8 cellular contexts compared by ENCODE assay signal in genomic region chr5:159158553-159159091, GRCh38. TPM values are rescaled to one million over a fixed set of nuclear protein-coding genes. Genes with fewer than 3 reads are reported as not detected.
DNase-seq lines count a peak whose midpoint lies in the region; ATAC-seq and TF ChIP-seq lines count a peak whose summit lies in the region.
"Not testable (repeated sequence)": the region's sequence is repeated elsewhere in the genome, so short reads cannot be mapped to it uniquely, and the experiment has no call there.

No MANE protein-coding gene starts in this region.

- H3K4me1 Mint-ChIP-seq in activated CD4-positive, alpha-beta memory T cell treated with anti-CD3 and anti-CD28 coated beads, Interleukin-2, amount 10 ng/mL, durations not matched to agents 7 days and 5 days, result peaks cover 38% of the 10 kb centered on the region
- H3K4me1 Mint-ChIP-seq in endothelial cell (ENCODE audit: unreplicated experiment), result peaks cover 14% of the 10 kb centered on the region
- H3K4me1 Mint-ChIP-seq in naive thymus-derived CD4-positive, alpha-beta T cell, result peaks cover 0 to 42% (median 27%) of the 10 kb centered on the region in 7 donors
- peaks cover 67% of the 10 kb centered on the region for H3K4me1 Mint-ChIP-seq in stimulated activated naive CD8-positive, alpha-beta T cell treated with anti-CD3 and anti-CD28 coated beads, Interleukin-15, Interleukin-2, amounts not matched to agents 100 ng/mL and 50 ng/mL, for 24 hours (ENCODE audit: low read depth)

- H4K5ac ChIP-seq in IMR-90 (ENCODE audit: low read depth, low read length), result not testable (repeated sequence)

- H3K18ac ChIP-seq in IMR-90 (ENCODE audit: low read depth, low read length), result not testable (repeated sequence)

- in situ Hi-C loops in IMR-90 (cut with MboI; ENCODE audit: low sequenced_read_pairs), result loop anchor here (5.0 to 25.0 kb wide), 5 partner anchors 49 to 804 kb away; partner anchors contain the start of genes RNF145 and UBLCP1

- H3K4me1 ChIP-seq in BE2C; right cardiac atrium (ENCODE audit: control insufficient read depth, insufficient read depth, low read length); naive thymus-derived CD4-positive, alpha-beta T cell (ENCODE audit: control insufficient read depth in 2 of 2, insufficient read depth in 2 of 2, low read length in 2 of 2): not testable (repeated sequence)
- peaks cover 12% of the 10 kb centered on the region for H3K4me1 ChIP-seq in IMR-90 (ENCODE audit: control insufficient read depth, insufficient read depth, low read length)

- H3K27me3 Mint-ChIP-seq in activated CD4-positive, alpha-beta memory T cell treated with anti-CD3 and anti-CD28 coated beads, Interleukin-2, amount 10 ng/mL, durations not matched to agents 7 days and 5 days; endothelial cell (ENCODE audit: unreplicated experiment); naive thymus-derived CD4-positive, alpha-beta T cell; stimulated activated naive CD8-positive, alpha-beta T cell treated with anti-CD3 and anti-CD28 coated beads, Interleukin-15, Interleukin-2, amounts not matched to agents 100 ng/mL and 50 ng/mL, for 24 hours: not testable (repeated sequence)

- H3K27ac ChIP-seq in IMR-90 (ENCODE audit: insufficient read depth, low read length), result peak overlapping the region; percentile 2; the same call in 1 of the 2 replicates
- H3K27ac ChIP-seq in right cardiac atrium (ENCODE audit: low read length); naive thymus-derived CD4-positive, alpha-beta T cell (ENCODE audit: low read depth, low read length): not testable (repeated sequence)

- H2AFZ ChIP-seq in IMR-90 (replicated peaks; ENCODE audit: low read length, poor library complexity), result not testable (repeated sequence)

- not testable (repeated sequence) for H3K4me3 ChIP-seq in BE2C (ENCODE audit: low read depth, low read length); IMR-90 (ENCODE audit: insufficient read depth, low read depth, low read length); right cardiac atrium (ENCODE audit: low read length); naive thymus-derived CD4-positive, alpha-beta T cell (ENCODE audit: low read length)

- H4K91ac ChIP-seq in IMR-90 (ENCODE audit: insufficient read depth, low read depth, low read length), result not testable (repeated sequence)

- not testable (repeated sequence) for H3K27me3 ChIP-seq in BE2C; IMR-90 (ENCODE audit: control insufficient read depth, insufficient read depth, low read length); right cardiac atrium (ENCODE audit: control insufficient read depth, insufficient read depth); naive thymus-derived CD4-positive, alpha-beta T cell (ENCODE audit: control insufficient read depth in 2 of 2, insufficient read depth in 2 of 2, low read length in 2 of 2)

- ATAC-seq in IMR-90 (ENCODE audit: low read depth) (peak; percentile 35), right cardiac atrium (peak; percentile 54 to 71)
- not testable (repeated sequence) for ATAC-seq in activated naive CD4-positive, alpha-beta T cell treated with anti-CD3 and anti-CD28 coated beads, Interleukin-2, amount 50 U/mL, for 72 hours; naive thymus-derived CD4-positive, alpha-beta T cell

- not testable (repeated sequence) for H3K4me3 Mint-ChIP-seq in activated CD4-positive, alpha-beta memory T cell treated with anti-CD3 and anti-CD28 coated beads, Interleukin-2, amount 10 ng/mL, durations not matched to agents 7 days and 5 days; endothelial cell (ENCODE audit: unreplicated experiment); naive thymus-derived CD4-positive, alpha-beta T cell; stimulated activated naive CD8-positive, alpha-beta T cell treated with anti-CD3 and anti-CD28 coated beads, Interleukin-15, Interleukin-2, amounts not matched to agents 100 ng/mL and 50 ng/mL, for 24 hours

- peaks cover 68% of the 10 kb centered on the region for H3K36me3 Mint-ChIP-seq in activated CD4-positive, alpha-beta memory T cell treated with anti-CD3 and anti-CD28 coated beads, Interleukin-2, amount 10 ng/mL, durations not matched to agents 7 days and 5 days (ENCODE audit: low read depth)
- peaks cover 6 to 31% of the 10 kb centered on the region in 2 donors for H3K36me3 Mint-ChIP-seq in activated naive CD4-positive, alpha-beta T cell treated with anti-CD3 and anti-CD28 coated beads, Interleukin-2, amount 50 U/mL, for 72 hours
- not testable (repeated sequence) for H3K36me3 Mint-ChIP-seq in endothelial cell (ENCODE audit: low read depth, unreplicated experiment)
- H3K36me3 Mint-ChIP-seq in naive thymus-derived CD4-positive, alpha-beta T cell, result peaks cover 7 to 22% (median 12%) of the 10 kb centered on the region in 5 donors
- H3K36me3 Mint-ChIP-seq in stimulated activated naive CD8-positive, alpha-beta T cell treated with anti-CD3 and anti-CD28 coated beads, Interleukin-15, Interleukin-2, amounts not matched to agents 100 ng/mL and 50 ng/mL, for 24 hours (ENCODE audit: low read depth), result peaks cover 65% of the 10 kb centered on the region

- H4K8ac ChIP-seq in IMR-90 (ENCODE audit: low read depth in 2 of 2, low read length in 2 of 2), result peak overlapping the region in 1 of 2 experiments; percentile 20; a peak in 1 of 4 replicates

- not testable (repeated sequence) for H3K9me3 Mint-ChIP-seq in activated CD4-positive, alpha-beta memory T cell treated with anti-CD3 and anti-CD28 coated beads, Interleukin-2, amount 10 ng/mL, durations not matched to agents 7 days and 5 days; activated naive CD4-positive, alpha-beta T cell treated with anti-CD3 and anti-CD28 coated beads, Interleukin-2, amount 50 U/mL, for 72 hours; endothelial cell (ENCODE audit: unreplicated experiment); naive thymus-derived CD4-positive, alpha-beta T cell; stimulated activated naive CD8-positive, alpha-beta T cell treated with anti-CD3 and anti-CD28 coated beads, Interleukin-15, Interleukin-2, amounts not matched to agents 100 ng/mL and 50 ng/mL, for 24 hours

- H3K23ac ChIP-seq in IMR-90 (ENCODE audit: low read depth, low read length), result not testable (repeated sequence)

- not testable (repeated sequence) for TF ChIP-seq RAD21 in IMR-90 (IDR thresholded peaks at IDR 0.05; ENCODE audit: low read length)

- not testable (repeated sequence) for H3K14ac ChIP-seq in IMR-90 (replicated peaks; ENCODE audit: low read depth, low read length)

- H2BK15ac ChIP-seq in IMR-90 (ENCODE audit: low read depth, low read length), result not testable (repeated sequence)

- not testable (repeated sequence) for H3K9ac ChIP-seq in IMR-90 (ENCODE audit: low read depth, low read length)

- H2BK120ac ChIP-seq in IMR-90 (ENCODE audit: low read depth, low read length), result not testable (repeated sequence)

- peak overlapping the region; percentile 3 for H3K27ac Mint-ChIP-seq in activated CD4-positive, alpha-beta memory T cell treated with anti-CD3 and anti-CD28 coated beads, Interleukin-2, amount 10 ng/mL, durations not matched to agents 7 days and 5 days
- peak overlapping the region; percentile 42 to 72 for H3K27ac Mint-ChIP-seq in activated naive CD4-positive, alpha-beta T cell treated with anti-CD3 and anti-CD28 coated beads, Interleukin-2, amount 50 U/mL, for 72 hours
- H3K27ac Mint-ChIP-seq in endothelial cell (ENCODE audit: unreplicated experiment), result peak overlapping the region; percentile 74
- peak overlapping the region in 5 of 9 donors; percentile 7 to 76 (median 39) for H3K27ac Mint-ChIP-seq in naive thymus-derived CD4-positive, alpha-beta T cell
- H3K27ac Mint-ChIP-seq in stimulated activated naive CD8-positive, alpha-beta T cell treated with anti-CD3 and anti-CD28 coated beads, Interleukin-15, Interleukin-2, amounts not matched to agents 100 ng/mL and 50 ng/mL, for 24 hours, result peak overlapping the region; percentile 28

- not testable (repeated sequence) for H4K20me1 ChIP-seq in IMR-90 (ENCODE audit: insufficient read depth, low read length)

- H3K4me2 ChIP-seq in IMR-90 (ENCODE audit: low read depth, low read length), result not testable (repeated sequence)

- H3K36me3 ChIP-seq in BE2C (peaks cover 76% of the 10 kb centered on the region), IMR-90 (ENCODE audit: control insufficient read depth, insufficient read depth, low read length) (peaks cover 33% of the 10 kb centered on the region)
- H3K36me3 ChIP-seq in naive thymus-derived CD4-positive, alpha-beta T cell (ENCODE audit: control insufficient read depth in 2 of 3, insufficient read depth in 3 of 3, low read length in 3 of 3), result peaks cover 7 to 43% (median 18%) of the 10 kb centered on the region in 3 experiments

- not testable (repeated sequence) for TF ChIP-seq POLR2A in IMR-90 (IDR thresholded peaks at IDR 0.05; ENCODE audit: low read depth, low read length)

- H3K9me1 ChIP-seq in IMR-90 (ENCODE audit: insufficient read depth, low read length), result not testable (repeated sequence)

- POLR2A ChIA-PET in IMR-90 (lab: Charles Lee; ENCODE audit: unreplicated experiment); naive thymus-derived CD4-positive, alpha-beta T cell (lab: Charles Lee): not testable (repeated sequence)
- POLR2A ChIA-PET in activated CD4-positive, alpha-beta memory T cell treated with anti-CD3 and anti-CD28 coated beads, Interleukin-2, amount 10 ng/mL, durations not matched to agents 7 days and 5 days (lab: Charles Lee), result interaction anchor here (0.7 kb wide), 1 partner anchor 615 kb away, joined by 3 read pairs; no protein-coding TSS in a partner anchor

- CTCF ChIA-PET in IMR-90 (lab: Yijun Ruan, JAX), result interaction anchor here (0.5 kb wide), 1 partner anchor 69 kb away, joined by 5 read pairs; no protein-coding TSS in a partner anchor
- CTCF ChIA-PET in activated CD4-positive, alpha-beta memory T cell treated with anti-CD3 and anti-CD28 coated beads, Interleukin-2, amount 10 ng/mL, durations not matched to agents 7 days and 5 days (lab: Charles Lee), result interaction anchor here (2.2 to 3.7 kb wide), 3 partner anchors 39 to 829 kb away, joined by 17 to 55 read pairs (median 20); no protein-coding TSS in a partner anchor
- CTCF ChIA-PET in naive thymus-derived CD4-positive, alpha-beta T cell (lab: Charles Lee), result interaction anchor here (0.9 to 1.9 kb wide), 3 partner anchors 40 to 829 kb away, joined by 3 to 10 read pairs (median 3); no protein-coding TSS in a partner anchor

- dilution Hi-C loops in IMR-90 (cut with HindIII; ENCODE audit: low sequenced_read_pairs, unreplicated experiment), result loop anchor here (25.0 kb wide), 1 partner anchor 104 kb away; the partner anchor contains the start of gene UBLCP1

- not testable (repeated sequence) for H3K9me3 ChIP-seq in BE2C; IMR-90 (ENCODE audit: control insufficient read depth, insufficient read depth, low read length); right cardiac atrium (ENCODE audit: control insufficient read depth, low read length); naive thymus-derived CD4-positive, alpha-beta T cell (ENCODE audit: control insufficient read depth in 2 of 3, low read length in 3 of 3)

- peaks cover 17 to 45% of the 10 kb centered on the region in 2 experiments for H3K79me1 ChIP-seq in IMR-90 (ENCODE audit: low read depth in 1 of 2, low read length in 2 of 2)

- not testable (repeated sequence) for H2AK9ac ChIP-seq in IMR-90 (replicated peaks; ENCODE audit: low read depth, low read length, poor library complexity)

- no CpG with 5 or more reads among the region's 4 CpGs for WGBS in IMR-90 (ENCODE audit: extremely low coverage in 2 of 2, insufficient read length in 1 of 2), 2 experiments
- WGBS in right cardiac atrium, result 48% methylated on average over 4 of the region's 4 CpGs

- H2BK5ac ChIP-seq in IMR-90 (ENCODE audit: low read depth, low read length, poor library complexity, severe bottlenecking), result peak overlapping the region; percentile 41

- DNase-seq in BE2C, result peak; percentile 20
- DNase-seq in IMR-90, result peak; percentile 44
- not testable (repeated sequence) for DNase-seq in activated CD4-positive, alpha-beta memory T cell treated with anti-CD3 and anti-CD28 coated beads, Interleukin-2, amount 10 ng/mL, durations not matched to agents 7 days and 5 days; activated naive CD4-positive, alpha-beta T cell treated with anti-CD3 and anti-CD28 coated beads, Interleukin-2, amount 50 U/mL, for 72 hours (ENCODE audit: low spot score in 2 of 2); right cardiac atrium; naive thymus-derived CD4-positive, alpha-beta T cell
- DNase-seq in endothelial cell (ENCODE audit: low spot score), result peak; percentile 7

- BruUV-seq in IMR-90 (replicated peaks; lab: Mats Ljungman, UMichigan), result not testable (repeated sequence)

- not testable (repeated sequence) for H2BK20ac ChIP-seq in IMR-90 (ENCODE audit: low read depth, low read length)

- H3K56ac ChIP-seq in IMR-90 (ENCODE audit: extremely low read depth, insufficient read depth, low read length), result not testable (repeated sequence)

- H2AK5ac ChIP-seq in IMR-90 (ENCODE audit: low read depth, low read length), result not testable (repeated sequence)

- not testable (repeated sequence) for H3K4ac ChIP-seq in IMR-90 (ENCODE audit: low read depth, low read length)

- intact Hi-C loops in IMR-90 (cut with micrococcal nuclease) (loop anchor here (5.0 kb wide), 1 partner anchor 284 kb away; no protein-coding TSS in a partner anchor), right cardiac atrium (cut with DNase I) (loop anchor here in 3 of 4 donors (5.0 to 10.0 kb wide), 4 partner anchors 94 to 159 kb away; partner anchors contain the start of gene UBLCP1 (in 2 of the 3))
- intact Hi-C loops in naive thymus-derived CD4-positive, alpha-beta T cell (cut with micrococcal nuclease), result loop anchor here (5.0 to 10.0 kb wide), 3 partner anchors 174 to 756 kb away; partner anchors contain the start of genes ADRA1B (in 1 of the 2) and IL12B (in 1 of the 2)

- not testable (repeated sequence) for TF ChIP-seq CTCF in BE2C (IDR thresholded peaks at IDR 0.05; ENCODE audit: low read depth, low read length); IMR-90 (conservative IDR thresholded peaks at IDR 0.05; ENCODE audit: low read depth, low read length); endothelial cell (IDR thresholded peaks at IDR 0.05; ENCODE audit: unreplicated experiment)

RNA-seq across cellular contexts. Expression of gene RNF145, which starts 50.7 kb away (rescaled TPM):
- 115 TPM for polyA plus RNA-seq in BE2C (2012; ENCODE audit: insufficient read depth, insufficient read length, low read depth)
- total RNA-seq in IMR-90 (2012; rRNA removed) (50.0 and 68.0 TPM in 2 replicates), endothelial cell (ENCODE audit: unreplicated experiment) (102 TPM), right cardiac atrium (10 to 100 TPM; 26.3 to 31.9 (median 28.0) TPM)
- polyA plus RNA-seq in IMR-90 (2012; rRNA removed) (44.9 and 57.0 TPM in 2 replicates), right cardiac atrium (16.4 TPM)
- 14.3 and 27.2 TPM in 2 replicates for polyA plus RNA-seq in IMR-90 (2012; cell fraction: cytosol; rRNA removed)
- 8.4 and 77.6 TPM in 2 replicates for polyA plus RNA-seq in IMR-90 (2012; cell fraction: nucleus; rRNA removed; ENCODE audit: low replicate concordance)
- total RNA-seq in activated CD4-positive, alpha-beta memory T cell treated with anti-CD3 and anti-CD28 coated beads, Interleukin-2, amount 10 ng/mL, durations not matched to agents 7 days and 5 days, result 100 to 1,000 TPM; 126 to 127 TPM
- total RNA-seq in activated naive CD4-positive, alpha-beta T cell treated with anti-CD3 and anti-CD28 coated beads, Interleukin-2, amount 50 U/mL, for 72 hours, result 10 to 100 TPM; 56.2 to 73.0 TPM
- total RNA-seq in naive thymus-derived CD4-positive, alpha-beta T cell, result 100 to 1,000 TPM in 1 of 5 experiments, 10 to 100 TPM in 4; 51.8 to 142 (median 70.6) TPM
- 10 to 100 TPM; 10.8 to 12.6 TPM for polyA plus RNA-seq in naive thymus-derived CD4-positive, alpha-beta T cell

RNA-seq across cellular contexts. Expression of gene EBF1, which starts 58.9 kb away (rescaled TPM):
- polyA plus RNA-seq in BE2C (2012; ENCODE audit: insufficient read depth, insufficient read length, low read depth), result 28.8 TPM
- total RNA-seq in IMR-90 (2012; rRNA removed) (0.56 and 0.90 TPM in 2 replicates), endothelial cell (ENCODE audit: unreplicated experiment) (8.4 TPM), right cardiac atrium (10 to 100 TPM; 15.5 to 20.0 (median 17.5) TPM)
- polyA plus RNA-seq in IMR-90 (2012; rRNA removed) (0.89 and 1.1 TPM in 2 replicates), right cardiac atrium (7.6 TPM)
- 0.29 and 0.69 TPM in 2 replicates for polyA plus RNA-seq in IMR-90 (2012; cell fraction: cytosol; rRNA removed)
- 1.7 TPM in 2 replicates for polyA plus RNA-seq in IMR-90 (2012; cell fraction: nucleus; rRNA removed; ENCODE audit: low replicate concordance)
- under 1 TPM in 1 of 2 experiments, not detected in 1; 0.23 TPM for total RNA-seq in activated CD4-positive, alpha-beta memory T cell treated with anti-CD3 and anti-CD28 coated beads, Interleukin-2, amount 10 ng/mL, durations not matched to agents 7 days and 5 days
- under 1 TPM; 0.41 to 0.52 TPM for total RNA-seq in activated naive CD4-positive, alpha-beta T cell treated with anti-CD3 and anti-CD28 coated beads, Interleukin-2, amount 50 U/mL, for 72 hours
- total RNA-seq in naive thymus-derived CD4-positive, alpha-beta T cell, result 1 to 10 TPM in 1 of 5 experiments, under 1 TPM in 3, not detected in 1; 0.22 to 1.4 (median 0.47) TPM
- polyA plus RNA-seq in naive thymus-derived CD4-positive, alpha-beta T cell, result not detected

Comparison
In these comparisons a context has a peak if more than half of its experiments do, and no peak if none do; other contexts are left out.
1. H3K27ac Mint-ChIP-seq: peak in every context shown above with its lines; median percentile 74 in endothelial cell; 57 in activated naive CD4-positive, alpha-beta T cell treated with anti-CD3 and anti-CD28 coated beads, Interleukin-2, amount 50 U/mL, for 72 hours; 39 in naive thymus-derived CD4-positive, alpha-beta T cell; 28 in stimulated activated naive CD8-positive, alpha-beta T cell treated with anti-CD3 and anti-CD28 coated beads, Interleukin-15, Interleukin-2, amounts not matched to agents 100 ng/mL and 50 ng/mL, for 24 hours; 3 in activated CD4-positive, alpha-beta memory T cell treated with anti-CD3 and anti-CD28 coated beads, Interleukin-2, amount 10 ng/mL, durations not matched to agents 7 days and 5 days.